In the genomic region with DNA sequence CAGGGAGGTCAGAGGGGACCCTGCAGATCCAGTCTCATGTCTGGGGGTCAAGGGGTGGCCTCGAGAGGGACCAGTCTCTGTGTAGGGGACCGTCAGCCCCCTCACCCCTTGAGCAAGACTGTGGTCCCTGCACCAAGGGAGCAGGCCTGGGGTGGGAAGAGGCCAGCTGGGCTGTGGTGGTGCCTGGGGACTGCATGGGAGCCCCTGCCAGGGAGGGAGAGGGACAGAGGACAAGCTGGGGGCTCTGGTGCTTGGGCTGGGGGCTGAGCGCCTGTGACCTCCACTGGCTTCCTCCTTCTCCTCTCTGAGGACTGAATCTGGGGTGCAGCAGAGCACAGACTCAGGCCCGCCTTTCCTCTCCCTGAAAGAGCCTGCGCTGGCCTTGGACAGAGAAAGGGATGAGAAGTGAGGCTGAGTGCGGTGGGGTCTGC, we compare ENCODE assay signal across 1 cellular context.
A peak's percentile ranks its signal among the peaks of the same experiment; 100 is the strongest.
TF ChIP-seq lines count a peak whose summit lies in the region.

No MANE protein-coding gene starts in this region.

TF ChIP-seq in GM12878, 131 proteins besides CTCF, POLR2A, EP300 and RAD21:
- 0 out of 2 replicates have a peak, but pooled peaks have one; percentile 20 for TF ChIP-seq BACH1 (IDR thresholded peaks at IDR 0.05; ENCODE audit: borderline replicate concordance)
- TF ChIP-seq TCF7 (IDR thresholded peaks at IDR 0.05; ENCODE audit: borderline replicate concordance): no peak
